In genomic region chr16:89453662-89454321, GRCh38 we compare ENCODE assay signal across 9 cellular contexts. TPM values are rescaled to one million over a fixed set of nuclear protein-coding genes. Genes with fewer than 3 reads are reported as not detected.
A peak's percentile ranks its signal among the peaks of the same experiment; 100 is the strongest.
DNase-seq lines count a peak whose midpoint lies in the region; ATAC-seq and TF ChIP-seq lines count a peak whose summit lies in the region.
"Had no signal": no experiment of that assay in that cellular context is flagged by ENCODE, and none has a peak within 500 bp of the region (broad histone marks: within the 10 kb centered on the region; RNA-seq: fewer than 3 reads in every experiment).

No MANE protein-coding gene starts in this region.

- TF ChIP-seq POLR2A in upper lobe of left lung (IDR thresholded peaks at IDR 0.05) = no peak
- no peak for TF ChIP-seq POLR2A in uterus (IDR thresholded peaks at IDR 0.05)

- H3K4me3 Mint-ChIP-seq in activated T-helper 17 cell treated with anti-CD3 and anti-CD28 coated beads, Interleukin-2, amount 50 U/mL, for 72 hours = peak overlapping the region; percentile 68
- peak overlapping the region; percentile 43 to 74 (median 70) for H3K4me3 Mint-ChIP-seq in immature natural killer cell

- intact Hi-C loops in uterus (cut with DNase I; ENCODE audit: low total_unique reads) = no loop called here

- H3K4me1 ChIP-seq in upper lobe of left lung = peaks cover 35 to 76% (median 56%) of the 10 kb centered on the region in 4 donors
- peaks cover 0 to 9% of the 10 kb centered on the region in 2 donors for H3K4me1 ChIP-seq in uterus

- TF ChIP-seq EP300 in upper lobe of left lung (IDR thresholded peaks at IDR 0.05) = no peak

- H3K27me3 Mint-ChIP-seq in activated T-helper 17 cell treated with anti-CD3 and anti-CD28 coated beads, Interleukin-2, amount 50 U/mL, for 72 hours = no peaks in the 10 kb centered on the region
- peaks cover 6 to 11% (median 7%) of the 10 kb centered on the region in 3 donors for H3K27me3 Mint-ChIP-seq in immature natural killer cell (ENCODE audit: low read depth in 3 of 3)

- ATAC-seq in activated naive CD4-positive, alpha-beta T cell treated with anti-CD3 and anti-CD28 coated beads, Interleukin-2, amount 50 U/mL, for 72 hours = peak; percentile 27 to 65
- peak; percentile 53 for ATAC-seq in activated T-helper 17 cell treated with anti-CD3 and anti-CD28 coated beads, Interleukin-2, amount 50 U/mL, for 72 hours (replicated peaks)
- ATAC-seq in upper lobe of left lung (ENCODE audit: low FRiP score in 2 of 2) = peak; percentile 71 to 75

- peaks cover 4 to 13% of the 10 kb centered on the region in 2 donors for H3K36me3 Mint-ChIP-seq in activated naive CD4-positive, alpha-beta T cell treated with anti-CD3 and anti-CD28 coated beads, Interleukin-2, amount 50 U/mL, for 72 hours
- peaks cover 19% of the 10 kb centered on the region for H3K36me3 Mint-ChIP-seq in activated T-helper 17 cell treated with anti-CD3 and anti-CD28 coated beads, Interleukin-2, amount 50 U/mL, for 72 hours (ENCODE audit: low read depth)
- H3K36me3 Mint-ChIP-seq in immature natural killer cell = no peaks in the 10 kb centered on the region

- H3K27ac ChIP-seq in upper lobe of left lung = peak overlapping the region; percentile 32 to 72 (median 56)
- H3K27ac ChIP-seq in uterus = no peak overlapping the region

- WGBS in upper lobe of left lung, 2 donors = 36 to 53% methylated on average over 9 to 11 of the region's 11 CpGs

- H3K9me3 ChIP-seq in upper lobe of left lung (no peaks in the 10 kb centered on the region), uterus (no peaks in the 10 kb centered on the region)

- H3K27me3 ChIP-seq in upper lobe of left lung = no peaks in the 10 kb centered on the region
- H3K27me3 ChIP-seq in uterus = no peaks in the 10 kb centered on the region

- H3K9me3 Mint-ChIP-seq in activated naive CD4-positive, alpha-beta T cell treated with anti-CD3 and anti-CD28 coated beads, Interleukin-2, amount 50 U/mL, for 72 hours = no peaks in the 10 kb centered on the region
- no peaks in the 10 kb centered on the region for H3K9me3 Mint-ChIP-seq in activated T-helper 17 cell treated with anti-CD3 and anti-CD28 coated beads, Interleukin-2, amount 50 U/mL, for 72 hours
- H3K9me3 Mint-ChIP-seq in immature natural killer cell = no peaks in the 10 kb centered on the region

- peak overlapping the region; percentile 46 to 56 for H3K27ac Mint-ChIP-seq in activated naive CD4-positive, alpha-beta T cell treated with anti-CD3 and anti-CD28 coated beads, Interleukin-2, amount 50 U/mL, for 72 hours
- peak overlapping the region; percentile 54 for H3K27ac Mint-ChIP-seq in activated T-helper 17 cell treated with anti-CD3 and anti-CD28 coated beads, Interleukin-2, amount 50 U/mL, for 72 hours
- H3K27ac Mint-ChIP-seq in immature natural killer cell = peak overlapping the region in 5 of 6 donors; percentile 34 to 84 (median 68)

- H3K4me3 ChIP-seq in upper lobe of left lung (peak overlapping the region in 1 of 4 donors; percentile 3), uterus (no peak overlapping the region)

- TF ChIP-seq CTCF in upper lobe of left lung (IDR thresholded peaks at IDR 0.05) (peak in 2 of 6 experiments; percentile 41 to 49), uterus (IDR thresholded peaks at IDR 0.05) (no peak)

- H3K36me3 ChIP-seq in upper lobe of left lung (no peaks in the 10 kb centered on the region), uterus (no peaks in the 10 kb centered on the region)

- H3K4me1 Mint-ChIP-seq in activated T-helper 17 cell treated with anti-CD3 and anti-CD28 coated beads, Interleukin-2, amount 50 U/mL, for 72 hours = peaks cover 44% of the 10 kb centered on the region
- peaks cover 81 to 89% of the 10 kb centered on the region in 2 donors for H3K4me1 Mint-ChIP-seq in immature natural killer cell

- DNase-seq in activated naive CD4-positive, alpha-beta T cell treated with anti-CD3 and anti-CD28 coated beads, Interleukin-2, amount 50 U/mL, for 72 hours (ENCODE audit: low spot score in 2 of 2) = peak in 1 of 2 donors; percentile 57
- DNase-seq in activated naive CD4-positive, alpha-beta T cell treated with anti-CD3 and anti-CD28 coated beads, Interleukin-2, amount 50 U/mL, for 16 hours = no peak
- DNase-seq in immature natural killer cell (peak in 2 of 3 donors; percentile 39 to 43), upper lobe of left lung (peak in 1 of 2 donors; percentile 65), uterus (no peak), T-helper 9 cell (no peak)
- DNase-seq in activated CD4-positive, alpha-beta T cell treated with anti-CD3 and anti-CD28 coated beads, Interleukin-2, amount 50 U/mL, for 4 hours = no peak
- DNase-seq: NCI-H2029 treated with DMSO at 0.1 percent for 48 hours had no signal

RNA-seq across cellular contexts. Expression of gene ANKRD11, which starts 36.6 kb away (rescaled TPM):
- 100 to 1,000 TPM; 130 to 165 TPM for total RNA-seq in activated naive CD4-positive, alpha-beta T cell treated with anti-CD3 and anti-CD28 coated beads, Interleukin-2, amount 50 U/mL, for 72 hours
- total RNA-seq in activated T-helper 17 cell treated with anti-CD3 and anti-CD28 coated beads, Interleukin-2, amount 50 U/mL, for 72 hours = 100 to 1,000 TPM; 166 to 178 TPM
- polyA plus RNA-seq in immature natural killer cell = 10 to 100 TPM in 1 of 3 donors, 1 to 10 TPM in 2; 3.7 to 14.3 (median 8.5) TPM
- total RNA-seq in upper lobe of left lung (100 to 1,000 TPM in 5 of 6 donors, 10 to 100 TPM in 1; 92.4 to 313 (median 134) TPM), uterus (100 to 1,000 TPM in 1 of 4 donors, 10 to 100 TPM in 3; 20.5 to 182 (median 45.5) TPM)

RNA-seq across cellular contexts. Expression of gene SPG7, which starts 54.4 kb away (rescaled TPM):
- 100 to 1,000 TPM in 1 of 2 donors, 10 to 100 TPM in 1; 97.7 to 114 TPM for total RNA-seq in activated naive CD4-positive, alpha-beta T cell treated with anti-CD3 and anti-CD28 coated beads, Interleukin-2, amount 50 U/mL, for 72 hours
- 100 to 1,000 TPM; 115 to 135 TPM for total RNA-seq in activated T-helper 17 cell treated with anti-CD3 and anti-CD28 coated beads, Interleukin-2, amount 50 U/mL, for 72 hours
- 10 to 100 TPM; 39.7 to 48.4 (median 41.0) TPM for polyA plus RNA-seq in immature natural killer cell
- total RNA-seq in upper lobe of left lung = 100 to 1,000 TPM in 4 of 6 donors, 10 to 100 TPM in 2; 72.6 to 419 (median 111) TPM
- 100 to 1,000 TPM in 3 of 4 donors, 10 to 100 TPM in 1; 66.6 to 208 (median 144) TPM for total RNA-seq in uterus

Comparison
In these comparisons a context has a peak if more than half of its experiments do, and no peak if none do; other contexts are left out.
1. DNase-seq: peak in immature natural killer cell (2 of 3); none in activated naive CD4-positive, alpha-beta T cell treated with anti-CD3 and anti-CD28 coated beads, Interleukin-2, amount 50 U/mL, for 16 hours (single experiment), uterus (0 of 2), T-helper 9 cell (single experiment) and activated CD4-positive, alpha-beta T cell treated with anti-CD3 and anti-CD28 coated beads, Interleukin-2, amount 50 U/mL, for 4 hours (0 of 2).
2. H3K27ac ChIP-seq: peak in upper lobe of left lung (4 of 4); none in uterus (0 of 2).
3. Peak in every context shown above with its lines, with median percentiles within 50 percentile points of each other: ATAC-seq and H3K27ac Mint-ChIP-seq.